Comparison of ENCODE assay signal across 35 cellular contexts in genomic region chr5:117741655-117742226, GRCh38.
"Had no signal": no experiment of that assay in that cellular context is flagged by ENCODE, and none has a peak within 500 bp of the region (broad histone marks: within the 10 kb centered on the region; RNA-seq: fewer than 3 reads in every experiment).

No MANE protein-coding gene starts in this region.

- H3K4me3 Mint-ChIP-seq: activated CD4-positive, alpha-beta memory T cell treated with anti-CD3 and anti-CD28 coated beads for 36 hours; activated CD4-positive, alpha-beta T cell treated with anti-CD3 and anti-CD28 coated beads for 36 hours; activated naive CD4-positive, alpha-beta T cell treated with anti-CD3 and anti-CD28 coated beads for 36 hours; activated T-cell treated with anti-CD3 and anti-CD28 coated beads, Interleukin-2, amount 50 U/mL, for 4 hours; activated T-helper 1 cell treated with anti-CD3 and anti-CD28 coated beads, Interleukin-12 subunit alpha, Interleukin-12 subunit beta, Interleukin-2, Interleukin-4 antibody, amounts not matched to agents 30 ng/mL and 10 ng/mL and 1 ng/mL, durations not matched to agents 14 hours and 24 hours and 36 hours; brain; T-helper 1 cell treated with Interleukin-12 subunit alpha and Interleukin-12 subunit beta and Interleukin-4 antibody, amounts not matched to agents 30 μg/mL and 1 μg/mL, for 36 hours; T-helper 2 cell treated with Interferon-gamma antibody and Interleukin-4, amounts not matched to agents 5 μg/mL and 100 μg/mL, for 36 hours; WTC11 had no signal

- H3K4me3 ChIP-seq: adrenal gland, MG63, SJCRH30, SK-N-MC had no signal

- H3K4me1 ChIP-seq: adrenal gland, SJCRH30 had no signal

- H3K36me3 Mint-ChIP-seq: activated CD4-positive, alpha-beta memory T cell treated with anti-CD3 and anti-CD28 coated beads for 36 hours; activated naive CD4-positive, alpha-beta T cell treated with anti-CD3 and anti-CD28 coated beads, Interleukin-2, amount 50 U/mL, for 72 hours; brain; WTC11 had no signal

- H3K4me1 Mint-ChIP-seq: activated CD4-positive, alpha-beta T cell treated with anti-CD3 and anti-CD28 coated beads for 36 hours; brain had no signal

- H3K9me3 ChIP-seq: adrenal gland, MG63, SJCRH30 had no signal

- H3K27ac Mint-ChIP-seq: activated CD4-positive, alpha-beta memory T cell treated with anti-CD3 and anti-CD28 coated beads for 36 hours; activated CD4-positive, alpha-beta T cell treated with anti-CD3 and anti-CD28 coated beads for 36 hours; activated naive CD4-positive, alpha-beta T cell treated with anti-CD3 and anti-CD28 coated beads for 36 hours; activated naive CD4-positive, alpha-beta T cell treated with anti-CD3 and anti-CD28 coated beads, Interleukin-2, amount 50 U/mL, for 72 hours; activated T-helper 1 cell treated with anti-CD3 and anti-CD28 coated beads, Interleukin-12 subunit alpha, Interleukin-12 subunit beta, Interleukin-2, Interleukin-4 antibody, amounts not matched to agents 30 ng/mL and 10 ng/mL and 1 ng/mL, durations not matched to agents 14 hours and 24 hours and 36 hours; brain; T-helper 1 cell treated with Interleukin-12 subunit alpha and Interleukin-12 subunit beta and Interleukin-4 antibody, amounts not matched to agents 30 μg/mL and 1 μg/mL, for 36 hours; T-helper 2 cell treated with Interferon-gamma antibody and Interleukin-4, amounts not matched to agents 5 μg/mL and 100 μg/mL, for 36 hours; WTC11 had no signal

- H3K27me3 ChIP-seq: adrenal gland, MG63, SJCRH30 had no signal

- H3K36me3 ChIP-seq: adrenal gland, MG63, SJCRH30 had no signal

- H3K27ac ChIP-seq: adrenal gland, SJCRH30, SK-N-MC had no signal

- DNase-seq: activated CD4-positive, alpha-beta memory T cell treated with anti-CD3 and anti-CD28 coated beads for 36 hours; activated CD4-positive, alpha-beta T cell treated with anti-CD3 and anti-CD28 coated beads for 36 hours; activated CD4-positive, alpha-beta T cell treated with anti-CD3 and anti-CD28 coated beads, Interleukin-2, amount 50 U/mL, for 1 hour; activated CD8-positive, alpha-beta memory T cell treated with anti-CD3 and anti-CD28 coated beads, Interleukin-2, amount 50 U/mL, for 4 hours; activated gamma-delta T cell treated with Interleukin-2 at 50 U/mL for 16 hours; activated naive CD4-positive, alpha-beta T cell treated with anti-CD3 and anti-CD28 coated beads for 36 hours; activated T-cell treated with anti-CD3 and anti-CD28 coated beads for 4 hours; activated T-cell treated with anti-CD3 and anti-CD28 coated beads, Interleukin-2, amount 50 U/mL, for 4 hours; adrenal gland; anterior cingulate cortex; caudate nucleus; Kasumi-1; MG63; NCI-H1048; NCI-H1105 treated with DMSO at 0.1 percent for 48 hours; NCI-H1436; NCI-H1694; NCI-H1930; NCI-H2081 treated with DMSO at 0.1 percent for 48 hours; NCI-H226; NCI-H446 treated with DMSO at 0.1 percent for 48 hours; NCI-H524; NCI-H69; NCI-H82; SHP77; SJCRH30 had no signal

- ATAC-seq: activated CD4-positive, alpha-beta T cell treated with anti-CD3 and anti-CD28 coated beads for 36 hours; activated CD4-positive, CD25-positive, alpha-beta regulatory T cell treated with anti-CD3 and anti-CD28 coated beads, Interleukin-2, amount 50 U/mL, for 24 hours; activated naive CD4-positive, alpha-beta T cell treated with anti-CD3 and anti-CD28 coated beads, Interleukin-2, amount 50 U/mL, for 72 hours; activated T-cell treated with anti-CD3 and anti-CD28 coated beads, Interleukin-2, amount 50 U/mL, for 4 hours; Panc1; WTC11 had no signal

- H3K27me3 Mint-ChIP-seq: activated CD4-positive, alpha-beta memory T cell treated with anti-CD3 and anti-CD28 coated beads for 36 hours; activated CD4-positive, alpha-beta T cell treated with anti-CD3 and anti-CD28 coated beads for 36 hours; brain had no signal
